Comparison of ENCODE assay signal across 26 cellular contexts in the genomic region with DNA sequence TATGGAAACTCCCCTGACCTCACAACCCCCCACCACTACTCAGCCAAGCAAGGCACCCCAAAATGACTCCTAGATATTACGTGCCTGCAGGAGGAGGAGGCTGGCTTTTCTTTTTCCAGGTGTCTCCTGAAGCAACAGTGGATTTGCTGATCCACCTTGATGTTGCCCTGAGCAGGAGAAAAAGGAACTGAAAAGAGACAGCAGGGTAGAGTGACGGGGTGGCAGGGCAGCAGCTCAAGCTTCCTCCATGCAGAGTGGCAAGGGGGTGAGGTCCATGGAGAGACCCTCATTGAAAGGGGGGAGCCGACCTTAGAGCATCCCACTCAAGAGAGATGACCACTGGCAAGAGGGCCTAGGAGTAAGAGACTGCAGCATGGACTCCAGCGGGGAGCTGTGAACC.
"Had no signal": no experiment of that assay in that cellular context is flagged by ENCODE, and none has a peak within 500 bp of the region (broad histone marks: within the 10 kb centered on the region; RNA-seq: fewer than 3 reads in every experiment).

No MANE protein-coding gene starts in this region.

- H3K27ac ChIP-seq: brain microvascular endothelial cell, cardiac muscle cell had no signal

- H3K36me3 ChIP-seq: brain microvascular endothelial cell, cardiac muscle cell had no signal

- DNase-seq: activated CD4-positive, alpha-beta memory T cell treated with anti-CD3 and anti-CD28 coated beads, Interleukin-2, amount 10 ng/mL, durations not matched to agents 7 days and 5 days; activated CD4-positive, alpha-beta T cell treated with anti-CD3 and anti-CD28 coated beads, Interleukin-2, amount 50 U/mL, for 1 hour; activated CD4-positive, CD25-positive, alpha-beta regulatory T cell; activated gamma-delta T cell; activated naive CD4-positive, alpha-beta T cell treated with anti-CD3 and anti-CD28 coated beads, Interleukin-2, amount 10 ng/mL, durations not matched to agents 7 days and 5 days; activated naive CD8-positive, alpha-beta T cell treated with anti-CD3 and anti-CD28 coated beads for 36 hours; activated T-cell treated with anti-CD3 and anti-CD28 coated beads for 4 hours; activated T-cell treated with anti-CD3 and anti-CD28 coated beads, Interleukin-2, amount 50 U/mL, for 48 hours; brain microvascular endothelial cell; IMR-90; Kasumi-1; KBM-7; MV-4-11; NCI-H1092 treated with DMSO at 0.1 percent for 48 hours; NCI-H1417 treated with DMSO at 0.1 percent for 48 hours; NCI-H1694 treated with DMSO at 0.1 percent for 48 hours; NCI-H2029 treated with DMSO at 0.1 percent for 48 hours; NCI-H524; PC-3; SHP77 treated with DMSO at 0.1 percent for 48 hours; T-helper 17 cell; T-helper 9 cell had no signal

- H3K9me3 Mint-ChIP-seq: activated CD4-positive, alpha-beta memory T cell treated with anti-CD3 and anti-CD28 coated beads, Interleukin-2, amount 10 ng/mL, durations not matched to agents 7 days and 5 days; activated naive CD4-positive, alpha-beta T cell treated with anti-CD3 and anti-CD28 coated beads, Interleukin-2, amount 10 ng/mL, durations not matched to agents 7 days and 5 days; activated naive CD8-positive, alpha-beta T cell treated with anti-CD3 and anti-CD28 coated beads for 36 hours; activated T-helper 17 cell treated with anti-CD3 and anti-CD28 coated beads, Interleukin-2, amount 50 U/mL, for 72 hours had no signal

- H3K4me1 Mint-ChIP-seq: activated CD4-positive, alpha-beta memory T cell treated with anti-CD3 and anti-CD28 coated beads, Interleukin-2, amount 10 ng/mL, durations not matched to agents 7 days and 5 days; activated naive CD4-positive, alpha-beta T cell treated with anti-CD3 and anti-CD28 coated beads, Interleukin-2, amount 10 ng/mL, durations not matched to agents 7 days and 5 days; activated naive CD8-positive, alpha-beta T cell treated with anti-CD3 and anti-CD28 coated beads for 36 hours; activated T-helper 17 cell treated with anti-CD3 and anti-CD28 coated beads, Interleukin-2, amount 50 U/mL, for 72 hours had no signal

- FAIRE-seq: RCC 7860, TTC549 had no signal

- H3K36me3 Mint-ChIP-seq: activated naive CD4-positive, alpha-beta T cell treated with anti-CD3 and anti-CD28 coated beads, Interleukin-2, amount 10 ng/mL, durations not matched to agents 7 days and 5 days; activated naive CD8-positive, alpha-beta T cell treated with anti-CD3 and anti-CD28 coated beads for 36 hours had no signal

- H3K27me3 ChIP-seq: brain microvascular endothelial cell had no signal

- ATAC-seq: activated T-helper 17 cell treated with anti-CD3 and anti-CD28 coated beads, Interleukin-2, amount 50 U/mL, for 72 hours; PC-3; T-helper 17 cell had no signal

- H3K4me3 ChIP-seq: cardiac muscle cell had no signal

- H3K4me3 Mint-ChIP-seq: activated CD4-positive, alpha-beta memory T cell treated with anti-CD3 and anti-CD28 coated beads, Interleukin-2, amount 10 ng/mL, durations not matched to agents 7 days and 5 days; activated naive CD4-positive, alpha-beta T cell treated with anti-CD3 and anti-CD28 coated beads, Interleukin-2, amount 10 ng/mL, durations not matched to agents 7 days and 5 days; activated naive CD8-positive, alpha-beta T cell treated with anti-CD3 and anti-CD28 coated beads for 36 hours; activated T-helper 17 cell treated with anti-CD3 and anti-CD28 coated beads, Interleukin-2, amount 50 U/mL, for 72 hours; T-helper 17 cell had no signal

- H3K27ac Mint-ChIP-seq: activated CD4-positive, alpha-beta memory T cell treated with anti-CD3 and anti-CD28 coated beads, Interleukin-2, amount 10 ng/mL, durations not matched to agents 7 days and 5 days; activated naive CD4-positive, alpha-beta T cell treated with anti-CD3 and anti-CD28 coated beads, Interleukin-2, amount 10 ng/mL, durations not matched to agents 7 days and 5 days; activated naive CD8-positive, alpha-beta T cell treated with anti-CD3 and anti-CD28 coated beads for 36 hours; activated T-helper 17 cell treated with anti-CD3 and anti-CD28 coated beads, Interleukin-2, amount 50 U/mL, for 72 hours; T-helper 17 cell had no signal
